ENCODE assay signal across 11 cellular contexts in genomic region chr19:13526552-13526951, GRCh38. TPM values are rescaled to one million over a fixed set of nuclear protein-coding genes. Genes with fewer than 3 reads are reported as not detected.
DNase-seq lines count a peak whose midpoint lies in the region; ATAC-seq and TF ChIP-seq lines count a peak whose summit lies in the region.
"Had no signal": no experiment of that assay in that cellular context is flagged by ENCODE, and none has a peak within 500 bp of the region (broad histone marks: within the 10 kb centered on the region; RNA-seq: fewer than 3 reads in every experiment).

No MANE protein-coding gene starts in this region.

- no peaks in the 10 kb centered on the region for H3K9me2 ChIP-seq in SU-DHL-6 (replicated peaks; ENCODE audit: insufficient read depth, low read length)

- H3K4me2 ChIP-seq in SU-DHL-6 (ENCODE audit: low read depth, low read length, poor library complexity, severe bottlenecking), result no peak overlapping the region

- H3K36me3 ChIP-seq in SU-DHL-6 (ENCODE audit: low read length), result no peaks in the 10 kb centered on the region

- H2AFZ ChIP-seq in SU-DHL-6 (ENCODE audit: low read depth, low read length, severe bottlenecking), result no peak overlapping the region

- DNase-seq in NCI-H82 (lab: John Stamatoyannopoulos, UW) (peak; percentile 36), NCI-H82 treated with DMSO at 0.1 percent for 48 hours (lab: John Stamatoyannopoulos, UW; ENCODE audit: unreplicated experiment) (no peak), H4 (ENCODE audit: low spot score) (peak; percentile 49), islet precursor cell (peak; percentile 74), NCI-H2107 treated with DMSO at 0.1 percent for 48 hours (lab: John Stamatoyannopoulos, UW; ENCODE audit: unreplicated experiment) (no peak)
- DNase-seq: DMS153, GOT3, kidney glomerular epithelial cell had no signal

- no peaks in the 10 kb centered on the region for H3K9me3 ChIP-seq in SU-DHL-6 (ENCODE audit: insufficient read depth, low read length)

- H3F3A ChIP-seq in SU-DHL-6 (ENCODE audit: insufficient read depth), result no peaks in the 10 kb centered on the region

- H3K4me3 ChIP-seq in SU-DHL-6 (ENCODE audit: insufficient read depth, low read length, poor library complexity, severe bottlenecking), result no peak overlapping the region

- H4K20me1 ChIP-seq in SU-DHL-6 (ENCODE audit: low read depth, low read length), result no peaks in the 10 kb centered on the region

- no peak overlapping the region for H3K9ac ChIP-seq in SU-DHL-6 (ENCODE audit: low read length)

- no peaks in the 10 kb centered on the region for H3K27me3 ChIP-seq in SU-DHL-6 (ENCODE audit: low read length)

- H3K79me2 ChIP-seq in SU-DHL-6 (ENCODE audit: insufficient read depth, low read length), result no peaks in the 10 kb centered on the region

- no peak overlapping the region for H3K27ac ChIP-seq in SU-DHL-6 (ENCODE audit: low read depth, low read length)

- peak; percentile 12 for TF ChIP-seq CTCF in SU-DHL-6 (IDR thresholded peaks at IDR 0.05; ENCODE audit: insufficient read depth, low read length, poor library complexity, severe bottlenecking)

- ATAC-seq in HG02852 (IDR thresholded peaks at IDR 0.05; ENCODE audit: unreplicated experiment) (no peak), HG03460 (IDR thresholded peaks at IDR 0.05; ENCODE audit: unreplicated experiment) (no peak)

RNA-seq across cellular contexts. Expression of gene CACNA1A, which starts 20.3 kb away (rescaled TPM):
- total RNA-seq in H4 (2014; rRNA removed; shearing (Covaris generic)), result 0.08 TPM in 1 of 2 replicates, not detected in the other

Comparison
In these comparisons a context has a peak if more than half of its experiments do, and no peak if none do; other contexts are left out.
1. DNase-seq: peak in NCI-H82 (single experiment), H4 (single experiment) and islet precursor cell (single experiment); none in NCI-H82 treated with DMSO at 0.1 percent for 48 hours (single experiment) and NCI-H2107 treated with DMSO at 0.1 percent for 48 hours (single experiment).